22 cellular contexts compared by ENCODE assay signal in genomic region chr6:158768396-158768795, GRCh38. TPM values are rescaled to one million over a fixed set of nuclear protein-coding genes. Genes with fewer than 3 reads are reported as not detected.
DNase-seq lines count a peak whose midpoint lies in the region; ATAC-seq, FAIRE-seq and TF ChIP-seq lines count a peak whose summit lies in the region.
"Had no signal": no experiment of that assay in that cellular context is flagged by ENCODE, and none has a peak within 500 bp of the region (broad histone marks: within the 10 kb centered on the region; RNA-seq: fewer than 3 reads in every experiment).

No MANE protein-coding gene starts in this region.

- SMC1A ChIA-PET in GM12878 (lab: Charles Lee; ENCODE audit: uncharacterized antibody, unreplicated experiment), result interaction anchor here (0.8 to 1.6 kb wide), 2 partner anchors 23 to 78 kb away, joined by 3 to 4 read pairs; no protein-coding TSS in a partner anchor

- H4K8ac ChIP-seq in H9 (replicated peaks; ENCODE audit: insufficient read length, low read depth, low read length), result no peak overlapping the region

- no peaks in the 10 kb centered on the region for H3K79me2 ChIP-seq in H9 (ENCODE audit: insufficient read depth, low read length)
- H3K79me2 ChIP-seq in GM12878 (ENCODE audit: control insufficient read depth, insufficient read depth, low read length), result no peaks in the 10 kb centered on the region

- in situ Hi-C loops in GM12878 (cut with MboI), result no loop called here

- H2BK20ac ChIP-seq in H9 (ENCODE audit: low read depth, low read length, poor library complexity, severe bottlenecking), result no peak overlapping the region

- RAD21 ChIA-PET in GM12878 (lab: Charles Lee; ENCODE audit: unreplicated experiment), result interaction anchor here (1.2 kb wide), 1 partner anchor 191 kb away, joined by 3 read pairs; no protein-coding TSS in a partner anchor

- no peak overlapping the region for H4K91ac ChIP-seq in H9 (ENCODE audit: insufficient read length, low read depth, low read length)

- H3K14ac ChIP-seq in H9 (ENCODE audit: insufficient read depth, low read length), result no peak overlapping the region

- H3K9me3 Mint-ChIP-seq in CD4-positive, alpha-beta T cell, result no peaks in the 10 kb centered on the region
- no peaks in the 10 kb centered on the region for H3K9me3 Mint-ChIP-seq in H9
- H3K9me3 Mint-ChIP-seq in naive thymus-derived CD8-positive, alpha-beta T cell, result no peaks in the 10 kb centered on the region

- H3K23me2 ChIP-seq in H9 (ENCODE audit: insufficient read length, low read depth, low read length, poor library complexity, severe bottlenecking), result no peaks in the 10 kb centered on the region

- H3K27me3 Mint-ChIP-seq in CD4-positive, alpha-beta T cell, result peaks cover 8% of the 10 kb centered on the region
- no peaks in the 10 kb centered on the region; the same call in none of the 2 replicates for H3K27me3 Mint-ChIP-seq in H9 (ENCODE audit: low read depth)
- no peaks in the 10 kb centered on the region for H3K27me3 Mint-ChIP-seq in naive thymus-derived CD8-positive, alpha-beta T cell

- no peaks in the 10 kb centered on the region for H3K9me3 ChIP-seq in CD4-positive, alpha-beta T cell (ENCODE audit: control insufficient read depth, low read length)
- H3K9me3 ChIP-seq in H9 (ENCODE audit: control insufficient read depth, low read depth, low read length), result no peaks in the 10 kb centered on the region
- no peaks in the 10 kb centered on the region for H3K9me3 ChIP-seq in GM12878 (replicated peaks; ENCODE audit: control insufficient read depth, insufficient read depth, low read length)
- no peaks in the 10 kb centered on the region for H3K9me3 ChIP-seq in right lobe of liver
- H3K9me3 ChIP-seq: mucosa of descending colon, pancreas, upper lobe of right lung had no signal

- no peak overlapping the region for H3K23ac ChIP-seq in H9 (ENCODE audit: insufficient read length, low read depth, low read length)

- H3K4me3 ChIP-seq in GM12878 (no peak overlapping the region), right lobe of liver (no peak overlapping the region)
- H3K4me3 ChIP-seq: mucosa of descending colon, pancreas, SK-N-MC, skin epidermis, upper lobe of right lung had no signal

- H3K4me3 Mint-ChIP-seq in CD4-positive, alpha-beta T cell, result peak overlapping the region; percentile 40
- no peak overlapping the region for H3K4me3 Mint-ChIP-seq in H9
- H3K4me3 Mint-ChIP-seq in naive thymus-derived CD8-positive, alpha-beta T cell, result peak overlapping the region in 1 of 10 donors; percentile 20

- H3K4me2 ChIP-seq in H9 (ENCODE audit: insufficient read depth, insufficient read length, low read length) (no peak overlapping the region), GM12878 (ENCODE audit: control insufficient read depth, insufficient read depth) (no peak overlapping the region)

- no peak overlapping the region for H3K18ac ChIP-seq in H9 (ENCODE audit: insufficient read length, low read depth, low read length)

- CTCF ChIA-PET in CD4-positive, alpha-beta T cell (lab: Charles Lee), result interaction anchor here (1.6 to 1.8 kb wide), 2 partner anchors 21 to 25 kb away, joined by 6 to 7 read pairs; no protein-coding TSS in a partner anchor
- CTCF ChIA-PET in GM12878 (lab: Yijun Ruan, JAX), result interaction anchor here (1.0 to 1.2 kb wide), 3 partner anchors 11 to 204 kb away, joined by 3 to 4 read pairs (median 3); no protein-coding TSS in a partner anchor

- H3K4ac ChIP-seq in H9 (ENCODE audit: low read depth, low read length), result no peak overlapping the region

- H2BK120ac ChIP-seq in H9 (ENCODE audit: low read depth, low read length, poor library complexity, severe bottlenecking), result no peak overlapping the region

- no peak for TF ChIP-seq EP300 in GM12878 (IDR thresholded peaks at IDR 0.05; ENCODE audit: borderline replicate concordance in 1 of 2, control insufficient read depth in 1 of 2, low read depth in 2 of 2, low read length in 2 of 2)

- H3K36me3 Mint-ChIP-seq in CD4-positive, alpha-beta T cell (ENCODE audit: low read depth), result peaks cover 99% of the 10 kb centered on the region
- H3K36me3 Mint-ChIP-seq in H9 (ENCODE audit: insufficient read depth in 1 of 3, low read depth in 3 of 3), result peaks cover 64 to 95% (median 86%) of the 10 kb centered on the region in 3 experiments
- H3K36me3 Mint-ChIP-seq in naive thymus-derived CD8-positive, alpha-beta T cell, result peaks cover 4 to 91% (median 47%) of the 10 kb centered on the region in 3 donors

- TF ChIP-seq POLR2A in GM12878 (IDR thresholded peaks at IDR 0.05; ENCODE audit: low read depth, low read length) (peak; percentile 59), GM12891 (IDR thresholded peaks at IDR 0.05; ENCODE audit: low read depth, low read length) (no peak; the same call in 1 of the 2 replicates), right lobe of liver (IDR thresholded peaks at IDR 0.05) (no peak)

- H3K27me3 ChIP-seq in CD4-positive, alpha-beta T cell (ENCODE audit: control insufficient read depth, insufficient read depth, low read length), result no peaks in the 10 kb centered on the region
- H3K27me3 ChIP-seq in H9 (ENCODE audit: insufficient read depth, low read length) (no peaks in the 10 kb centered on the region), GM12878 (replicated peaks in 1 of 2; ENCODE audit: control insufficient read depth in 2 of 2, insufficient read depth in 2 of 2, low read length in 1 of 2) (no peaks in the 10 kb centered on the region), right lobe of liver (no peaks in the 10 kb centered on the region)
- H3K27me3 ChIP-seq: pancreas, upper lobe of right lung had no signal

- H3K56ac ChIP-seq in H9 (ENCODE audit: insufficient read length, low read depth, low read length), result no peak overlapping the region

- no peaks in the 10 kb centered on the region for H3K79me1 ChIP-seq in H9 (ENCODE audit: insufficient read depth, low read depth, low read length, poor library complexity, severe bottlenecking)

- H4K20me1 ChIP-seq in H9 (ENCODE audit: control insufficient read depth, insufficient read depth, insufficient read length), result no peaks in the 10 kb centered on the region
- no peaks in the 10 kb centered on the region; the same call in 1 of the 2 replicates for H4K20me1 ChIP-seq in GM12878 (ENCODE audit: control insufficient read depth, insufficient read depth)

- H2AFZ ChIP-seq in H9 (ENCODE audit: low read length), result no peak overlapping the region
- H2AFZ ChIP-seq in GM12878 (ENCODE audit: control insufficient read depth, low read depth, low read length), result no peak overlapping the region

- no peak overlapping the region for H4K5ac ChIP-seq in H9 (ENCODE audit: insufficient read length, low read depth, low read length)

- H3K9ac ChIP-seq in H9 (ENCODE audit: extremely low read depth, insufficient read length, low read length) (no peak overlapping the region), GM12878 (ENCODE audit: control insufficient read depth, insufficient read depth, low read length) (no peak overlapping the region)

- no peak overlapping the region for H2AK5ac ChIP-seq in H9 (ENCODE audit: insufficient read length, low read length)

- WGBS in H9 (ENCODE audit: extremely low coverage, insufficient read length, low lambda C conversion rate), result no CpG with 5 or more reads among the region's 10 CpGs
- 90% methylated on average over 10 of the region's 10 CpGs for WGBS in GM12878 (ENCODE audit: insufficient coverage, insufficient replicate concordance, low lambda C conversion rate, missing lambda C conversion rate)
- 88% methylated on average over 4 of the region's 10 CpGs for WGBS in right lobe of liver (ENCODE audit: insufficient coverage, low coverage, low lambda C conversion rate, missing lambda C conversion rate)

- no peak overlapping the region for H2BK5ac ChIP-seq in H9 (ENCODE audit: insufficient read length, low read length)

- H3K36me3 ChIP-seq in GM12878 (ENCODE audit: control insufficient read depth in 2 of 2, insufficient read depth in 2 of 2, low read length in 1 of 2) (peaks cover 57 to 63% of the 10 kb centered on the region in 2 experiments), right lobe of liver (peaks cover 10 to 83% (median 34%) of the 10 kb centered on the region in 4 donors)

- no peaks in the 10 kb centered on the region for H3K4me1 ChIP-seq in H9 (ENCODE audit: insufficient read depth, low read length)
- no peaks in the 10 kb centered on the region for H3K4me1 ChIP-seq in GM12878 (ENCODE audit: control insufficient read depth, insufficient read depth, low read length)
- H3K4me1 ChIP-seq in right lobe of liver, result no peaks in the 10 kb centered on the region
- H3K4me1 ChIP-seq: pancreas had no signal

- H3K27ac Mint-ChIP-seq in CD4-positive, alpha-beta T cell, result peak overlapping the region; percentile 74
- H3K27ac Mint-ChIP-seq in H9, result peak overlapping the region in 2 of 3 experiments; percentile 59 to 77; a peak in 3 of 7 replicates
- peak overlapping the region in 7 of 10 donors; percentile 41 to 95 (median 84) for H3K27ac Mint-ChIP-seq in naive thymus-derived CD8-positive, alpha-beta T cell

- POLR2A ChIA-PET in CD4-positive, alpha-beta T cell (lab: Charles Lee), result no interaction called here
- POLR2A ChIA-PET in GM12878 (lab: Charles Lee), result no interaction called here
- POLR2A ChIA-PET in naive thymus-derived CD8-positive, alpha-beta T cell (lab: Charles Lee), result interaction anchor here (0.9 to 1.5 kb wide), 3 partner anchors 21 to 207 kb away, joined by 3 read pairs; no protein-coding TSS in a partner anchor

- intact Hi-C loops in CD4-positive, alpha-beta T cell (cut with DNase I, micrococcal nuclease), result no loop called here
- intact Hi-C loops in GM12878 (cut with micrococcal nuclease; ENCODE audit: unreplicated experiment), result no loop called here
- intact Hi-C loops in right lobe of liver (cut with DNase I), result no loop called here

- no peak for FAIRE-seq in GM12878 (lab: Jason Lieb, UNC)
- no peak for FAIRE-seq in GM12891 (lab: Jason Lieb, UNC)
- FAIRE-seq: pancreas had no signal

- BruUV-seq in GM12878 (replicated peaks; lab: Mats Ljungman, UMichigan), result no TSS peak

- H3K27ac ChIP-seq in CD4-positive, alpha-beta T cell (ENCODE audit: low read depth, low read length), result no peak overlapping the region
- H3K27ac ChIP-seq in H9 (ENCODE audit: insufficient read length, low read depth, low read length), result no peak overlapping the region
- H3K27ac ChIP-seq in GM12878 (ENCODE audit: control insufficient read depth, insufficient read depth), result no peak overlapping the region
- H3K27ac ChIP-seq in right lobe of liver, result no peak overlapping the region
- H3K27ac ChIP-seq: pancreas, SK-N-MC, skin epidermis, upper lobe of right lung had no signal

- no peak for TF ChIP-seq RAD21 in GM12878 (IDR thresholded peaks at IDR 0.05; ENCODE audit: insufficient read depth, low read depth, low read length)

- H2BK15ac ChIP-seq in H9 (ENCODE audit: low read depth, low read length), result no peak overlapping the region

- ATAC-seq in CD4-positive, alpha-beta T cell (ENCODE audit: poor library complexity), result no peak
- no peak for ATAC-seq in GM12878
- ATAC-seq in naive thymus-derived CD8-positive, alpha-beta T cell, result no peak
- no peak for ATAC-seq in right lobe of liver
- ATAC-seq: mucosa of descending colon, pancreas, upper lobe of right lung had no signal

- no peak overlapping the region for H3T11ph ChIP-seq in H9 (ENCODE audit: low read length)

- no peak overlapping the region for H2BK12ac ChIP-seq in H9 (ENCODE audit: insufficient read length, low read depth, low read length)

- H3K4me1 Mint-ChIP-seq in CD4-positive, alpha-beta T cell (ENCODE audit: low read depth), result peaks cover 34% of the 10 kb centered on the region
- peaks cover 4 to 11% of the 10 kb centered on the region in 2 experiments for H3K4me1 Mint-ChIP-seq in H9
- peaks cover 22 to 31% (median 28%) of the 10 kb centered on the region in 4 donors for H3K4me1 Mint-ChIP-seq in naive thymus-derived CD8-positive, alpha-beta T cell

- no peak for DNase-seq in CD4-positive, alpha-beta T cell
- DNase-seq in H9 (no peak), GM12878 (ENCODE audit: low read depth, low spot score) (no peak), SK-N-DZ (ENCODE audit: low spot score) (no peak), GM12891 (ENCODE audit: insufficient read length, low spot score) (no peak), right lobe of liver (no peak), NK-92 (lab: John Stamatoyannopoulos, UW; ENCODE audit: unreplicated experiment) (no peak)
- DNase-seq in naive thymus-derived CD8-positive, alpha-beta T cell, result peak in 1 of 10 donors; percentile 3
- DNase-seq: activated CD4-positive, alpha-beta T cell treated with anti-CD3 and anti-CD28 coated beads, Interleukin-2, amount 50 U/mL, for 4 hours; activated effector memory CD4-positive, alpha-beta T cell treated with Interleukin-2 at 50 U/mL for 16 hours; C1 segment of cervical spinal cord; effector CD4-positive, alpha-beta T cell; kidney glomerular epithelial cell; MV-4-11; NCI-H2081 treated with DMSO at 0.1 percent for 48 hours; NCI-H526; OCI-M1; pancreas; upper lobe of right lung had no signal

- no peak for TF ChIP-seq CTCF in CD4-positive, alpha-beta T cell (IDR thresholded peaks at IDR 0.05)
- no peak for TF ChIP-seq CTCF in H9 (conservative IDR thresholded peaks at IDR 0.05)
- no peak for TF ChIP-seq CTCF in GM12878 (IDR thresholded peaks at IDR 0.05 in 2 of 3, conservative IDR thresholded peaks at IDR 0.05 in 1 of 3; ENCODE audit: control insufficient read depth in 2 of 3, extremely low read depth in 1 of 3, insufficient read depth in 1 of 3, low read depth in 3 of 3, low read length in 3 of 3)
- no peak for TF ChIP-seq CTCF in right lobe of liver (IDR thresholded peaks at IDR 0.05)

RNA-seq across cellular contexts. Expression of gene EZR, which starts 50.8 kb away (rescaled TPM):
- total RNA-seq in CD4-positive, alpha-beta T cell, result 100 to 1,000 TPM; 434 to 449 TPM
- total RNA-seq in H9 (2021) (375 and 393 TPM in 2 replicates), GM12878 (2014; rRNA removed) (189 and 200 TPM in 2 replicates), GM12878 (2014; rRNA removed; fragmentation: Illumina TruSeq; extraction: Trizol) (155 and 160 TPM in 2 replicates), GM12878 (2021) (248 and 249 TPM in 2 replicates), right lobe of liver (100 to 1,000 TPM in 1 of 6 experiments, 10 to 100 TPM in 5; 26.4 to 161 (median 35.9) TPM)
- 54.4 and 55.1 TPM in 2 replicates for total RNA-seq in GM12878 (2013; cell fraction: nucleolus; rRNA removed)
- polyA plus RNA-seq in GM12878 (2011; ENCODE audit: low read depth), result 148 TPM
- polyA plus RNA-seq in GM12878 (2011; rRNA removed) (93.4 and 128 TPM in 2 replicates), GM12878 (2014; fragmentation: Illumina TruSeq; extraction: Trizol) (141 and 160 TPM in 2 replicates), GM12878 (2014; fragmentation: Nextera tagmentation; extraction: Ambion mirVana) (10 to 100 TPM; 79.1 to 98.6 TPM), GM12878 (2014; rRNA removed) (162 and 171 TPM in 2 replicates), GM12878 (2016; fragmentation: Nextera tagmentation; extraction: Ambion mirVana) (100 to 1,000 TPM; 277 to 282 TPM)
- polyA plus RNA-seq in GM12878 (2011; cell fraction: cytosol; rRNA removed), result 112 and 120 TPM in 2 replicates
- 120 and 221 TPM in 2 replicates for polyA plus RNA-seq in GM12878 (2011; cell fraction: nucleus; rRNA removed)
- polyA plus RNA-seq in GM12878 (2012), result 164 and 171 TPM in 2 replicates
- polyA minus RNA-seq in GM12878 (2011; rRNA and poly(A)+ RNA removed), result 93.4 and 100 TPM in 2 replicates
- polyA minus RNA-seq in GM12878 (2011; cell fraction: cytosol; rRNA and poly(A)+ RNA removed), result 46.6 and 47.4 TPM in 2 replicates
- 24.4 and 59.1 TPM in 2 replicates for polyA minus RNA-seq in GM12878 (2011; cell fraction: nucleus; rRNA and poly(A)+ RNA removed)
- 100 to 1,000 TPM; 202 to 212 TPM for total RNA-seq in naive thymus-derived CD8-positive, alpha-beta T cell
- 100 to 1,000 TPM; 127 to 168 (median 143) TPM for polyA plus RNA-seq in naive thymus-derived CD8-positive, alpha-beta T cell
- polyA plus RNA-seq in SK-N-DZ (2014; cell fraction: cytosol; rRNA removed), result 46.2 and 51.6 TPM in 2 replicates
- 31.1 and 33.2 TPM in 2 replicates for polyA plus RNA-seq in SK-N-DZ (2014; cell fraction: nucleus; rRNA removed)
- polyA plus RNA-seq in GM12891 (2012; ENCODE audit: low read depth, missing spikeins), result 166 TPM
